20 cellular contexts compared by ENCODE assay signal in genomic region chr2:165938237-165938636, GRCh38. TPM values are rescaled to one million over a fixed set of nuclear protein-coding genes. Genes with fewer than 3 reads are reported as not detected.
A peak's percentile ranks its signal among the peaks of the same experiment; 100 is the strongest.
DNase-seq lines count a peak whose midpoint lies in the region; ATAC-seq, FAIRE-seq and TF ChIP-seq lines count a peak whose summit lies in the region.
"Had no signal": no experiment of that assay in that cellular context is flagged by ENCODE, and none has a peak within 500 bp of the region (broad histone marks: within the 10 kb centered on the region; RNA-seq: fewer than 3 reads in every experiment).

No MANE protein-coding gene starts in this region.

- in situ Hi-C loops in HepG2 (cut with HindIII; ENCODE audit: extremely low pct_ligation_motif_present, low pct_unique_long_range_greater_than_20kb): no loop called here

- peaks cover 2% of the 10 kb centered on the region for H3K4me1 Mint-ChIP-seq in astrocyte (ENCODE audit: low read depth, unreplicated experiment)
- peaks cover 8% of the 10 kb centered on the region for H3K4me1 Mint-ChIP-seq in memory B cell
- peaks cover 3 to 18% (median 13%) of the 10 kb centered on the region in 4 donors for H3K4me1 Mint-ChIP-seq in CD4-positive, alpha-beta memory T cell
- H3K4me1 Mint-ChIP-seq: B cell, IgD-negative memory B cell had no signal

- H3K9ac ChIP-seq in HepG2 (ENCODE audit: insufficient read depth, low read depth, low read length) (no peak overlapping the region), astrocyte (ENCODE audit: low read length) (no peak overlapping the region)
- H3K9ac ChIP-seq: KMS-11 had no signal

- TF ChIP-seq POLR2A in HepG2 (IDR thresholded peaks at IDR 0.05; ENCODE audit: insufficient read depth in 1 of 2, low read depth in 2 of 2, low read length in 2 of 2): no peak
- no peak for TF ChIP-seq POLR2A in right lobe of liver (IDR thresholded peaks at IDR 0.05)

- POLR2A ChIA-PET in HepG2 (lab: Yijun Ruan, JAX): interaction anchor here (1.6 kb wide), 1 partner anchor 15 kb away, joined by 8 read pairs; the partner anchor contains the start of gene TTC21B
- POLR2A ChIA-PET in CD4-positive, alpha-beta memory T cell (lab: Charles Lee; ENCODE audit: partially characterized antibody): no interaction called here

- H3K4me3 ChIP-seq in HepG2 (replicated peaks in 1 of 3; ENCODE audit: insufficient read depth in 1 of 3, low read depth in 2 of 3, low read length in 3 of 3) (no peak overlapping the region), right lobe of liver (no peak overlapping the region), astrocyte (ENCODE audit: insufficient read depth, low read depth, low read length) (no peak overlapping the region)
- H3K4me3 ChIP-seq in CD4-positive, alpha-beta memory T cell (ENCODE audit: low read length in 2 of 2): no peak overlapping the region

- peaks cover 23 to 81% of the 10 kb centered on the region in 2 experiments for H3K36me3 ChIP-seq in HepG2 (replicated peaks in 1 of 2; ENCODE audit: control insufficient read depth in 1 of 2, insufficient read depth in 2 of 2, low read length in 2 of 2)
- H3K36me3 ChIP-seq in right lobe of liver: peaks cover 0 to 35% (median 5%) of the 10 kb centered on the region in 4 donors
- H3K36me3 ChIP-seq in astrocyte (ENCODE audit: insufficient read depth, low read length): peaks cover 23% of the 10 kb centered on the region
- peaks cover 11% of the 10 kb centered on the region for H3K36me3 ChIP-seq in CD4-positive, alpha-beta memory T cell (ENCODE audit: insufficient read depth, low read length)

- WGBS in HepG2 (ENCODE audit: low lambda C conversion rate): 95% methylated on average over 1 of the region's 1 CpG
- 100% methylated on average over 1 of the region's 1 CpG for WGBS in right lobe of liver (ENCODE audit: insufficient coverage, low coverage, low lambda C conversion rate, missing lambda C conversion rate)

- H2AFZ ChIP-seq in HepG2 (ENCODE audit: low read length) (no peak overlapping the region), astrocyte (ENCODE audit: low read depth, low read length) (no peak overlapping the region)

- TF ChIP-seq RAD21 in HepG2 (CRISPR knock-in tag; IDR thresholded peaks at IDR 0.05): no peak

- FAIRE-seq in HepG2 (lab: Jason Lieb, UNC): no peak
- peak; percentile 76 for FAIRE-seq in astrocyte (lab: Jason Lieb, UNC)
- FAIRE-seq: D721Med, GM12892 had no signal

- H3K36me3 Mint-ChIP-seq in astrocyte (ENCODE audit: low read depth, unreplicated experiment) (peaks cover 2% of the 10 kb centered on the region), memory B cell (peaks cover 42% of the 10 kb centered on the region)
- H3K36me3 Mint-ChIP-seq in CD4-positive, alpha-beta memory T cell: peaks cover 61 to 67% of the 10 kb centered on the region in 2 donors

- H3K27me3 Mint-ChIP-seq in astrocyte (ENCODE audit: low read depth, unreplicated experiment) (no peaks in the 10 kb centered on the region), memory B cell (no peaks in the 10 kb centered on the region)
- H3K27me3 Mint-ChIP-seq in CD4-positive, alpha-beta memory T cell: no peaks in the 10 kb centered on the region
- H3K27me3 Mint-ChIP-seq: B cell, IgD-negative memory B cell had no signal

- H3K4me2 ChIP-seq in HepG2 (ENCODE audit: low read depth, low read length): no peak overlapping the region
- no peak overlapping the region for H3K4me2 ChIP-seq in astrocyte (ENCODE audit: low read length)
- H3K4me2 ChIP-seq: KMS-11 had no signal

- TF ChIP-seq CTCF in HepG2 (CRISPR knock-in tag; IDR thresholded peaks at IDR 0.05) (no peak), right lobe of liver (IDR thresholded peaks at IDR 0.05) (no peak), astrocyte (IDR thresholded peaks at IDR 0.05; ENCODE audit: insufficient read depth, low read depth, low read length) (no peak)

- H3K4me3 Mint-ChIP-seq in astrocyte (ENCODE audit: unreplicated experiment) (no peak overlapping the region), memory B cell (no peak overlapping the region)
- H3K4me3 Mint-ChIP-seq in CD4-positive, alpha-beta memory T cell: no peak overlapping the region
- H3K4me3 Mint-ChIP-seq: B cell; CD8-positive, alpha-beta T cell; IgD-negative memory B cell had no signal

- H3K27ac ChIP-seq in HepG2 (ENCODE audit: extremely low read length, insufficient read depth, low read length): no peak overlapping the region
- no peak overlapping the region for H3K27ac ChIP-seq in right lobe of liver
- no peak overlapping the region for H3K27ac ChIP-seq in astrocyte (ENCODE audit: low read depth, low read length)
- no peak overlapping the region for H3K27ac ChIP-seq in CD4-positive, alpha-beta memory T cell (ENCODE audit: low read depth, low read length)
- H3K27ac ChIP-seq: C4-2B, KMS-11 had no signal

- intact Hi-C loops in HepG2 (cut with micrococcal nuclease; ENCODE audit: unreplicated experiment): no loop called here
- intact Hi-C loops in right lobe of liver (cut with DNase I): no loop called here
- intact Hi-C loops in CD4-positive, alpha-beta memory T cell (cut with micrococcal nuclease): no loop called here

- H3K9me3 Mint-ChIP-seq in astrocyte (ENCODE audit: unreplicated experiment) (no peaks in the 10 kb centered on the region), memory B cell (no peaks in the 10 kb centered on the region)
- H3K9me3 Mint-ChIP-seq in CD4-positive, alpha-beta memory T cell: no peaks in the 10 kb centered on the region
- H3K9me3 Mint-ChIP-seq: CD8-positive, alpha-beta T cell; IgD-negative memory B cell had no signal

- H3K27me3 ChIP-seq in HepG2 (ENCODE audit: control insufficient read depth in 1 of 2, insufficient read depth in 2 of 2, low read length in 2 of 2) (no peaks in the 10 kb centered on the region), right lobe of liver (no peaks in the 10 kb centered on the region), astrocyte (ENCODE audit: insufficient read depth, low read length) (no peaks in the 10 kb centered on the region)
- H3K27me3 ChIP-seq in CD4-positive, alpha-beta memory T cell (ENCODE audit: insufficient read depth, low read length): no peaks in the 10 kb centered on the region

- no peak for ATAC-seq in HepG2
- no peak for ATAC-seq in right lobe of liver
- no peak for ATAC-seq in memory B cell (ENCODE audit: low read depth)
- ATAC-seq: CD8-positive, alpha-beta T cell; HCT116 had no signal

- H3K4me1 ChIP-seq in HepG2 (ENCODE audit: insufficient read depth, low read length) (no peaks in the 10 kb centered on the region), right lobe of liver (no peaks in the 10 kb centered on the region), astrocyte (ENCODE audit: insufficient read depth, low read length) (no peaks in the 10 kb centered on the region)
- H3K4me1 ChIP-seq in CD4-positive, alpha-beta memory T cell (ENCODE audit: insufficient read depth, low read length): no peaks in the 10 kb centered on the region

- H3K27ac Mint-ChIP-seq in astrocyte (ENCODE audit: unreplicated experiment) (no peak overlapping the region), memory B cell (peak overlapping the region; percentile 48)
- peak overlapping the region in 2 of 7 donors; percentile 5 to 60 for H3K27ac Mint-ChIP-seq in CD4-positive, alpha-beta memory T cell
- H3K27ac Mint-ChIP-seq: B cell; CD8-positive, alpha-beta T cell had no signal

- H4K20me1 ChIP-seq in HepG2 (ENCODE audit: insufficient read depth, low read length) (0 out of 2 replicates have a peak, but pooled peaks cover 4% of the 10 kb centered on the region), astrocyte (ENCODE audit: insufficient read depth, low read length) (peaks cover 4% of the 10 kb centered on the region)

- no peak for DNase-seq in HepG2 (ENCODE audit: low spot score)
- DNase-seq in right lobe of liver: no peak
- no peak for DNase-seq in astrocyte (ENCODE audit: low read depth)
- no peak for DNase-seq in memory B cell (ENCODE audit: low spot score in 2 of 2)
- DNase-seq in NCI-H146 treated with DMSO at 0.1 percent for 48 hours (lab: John Stamatoyannopoulos, UW; ENCODE audit: unreplicated experiment): no peak
- DNase-seq in CD4-positive, alpha-beta memory T cell: no peak
- no peak for DNase-seq in DMS53 (lab: John Stamatoyannopoulos, UW)
- DNase-seq: 8988T; CD8-positive, alpha-beta T cell; COR-L47; DMS153; DND-41; GDM1 had no signal

- no TSS peak for BruUV-seq in HepG2 (replicated peaks; lab: Mats Ljungman, UMichigan)

- no peaks in the 10 kb centered on the region for H3K9me3 ChIP-seq in HepG2 (ENCODE audit: low read length)
- no peaks in the 10 kb centered on the region for H3K9me3 ChIP-seq in right lobe of liver
- H3K9me3 ChIP-seq in astrocyte (ENCODE audit: insufficient read depth, low read depth, low read length): no peaks in the 10 kb centered on the region
- no peaks in the 10 kb centered on the region for H3K9me3 ChIP-seq in CD4-positive, alpha-beta memory T cell (ENCODE audit: control insufficient read depth in 1 of 2, low read length in 2 of 2)

- CTCF ChIA-PET in HepG2 (lab: Yijun Ruan, JAX; ENCODE audit: low intra/inter-chr PET ratio, low total read pairs): no interaction called here
- CTCF ChIA-PET in CD4-positive, alpha-beta memory T cell (lab: Charles Lee; ENCODE audit: partially characterized antibody): interaction anchor here (1.9 kb wide), 1 partner anchor 17 kb away, joined by 5 read pairs; no protein-coding TSS in a partner anchor

- TF ChIP-seq EP300 in HepG2 (IDR thresholded peaks at IDR 0.05; ENCODE audit: low read depth in 2 of 2, low read length in 2 of 2): no peak
- no peak for TF ChIP-seq EP300 in HepG2 (CRISPR knock-in tag; IDR thresholded peaks at IDR 0.05; ENCODE audit: borderline replicate concordance)

- H3K79me2 ChIP-seq in HepG2 (ENCODE audit: insufficient read depth, low read length) (peaks cover 3% of the 10 kb centered on the region), astrocyte (ENCODE audit: insufficient read depth, low read length) (no peaks in the 10 kb centered on the region)

RNA-seq across cellular contexts. Expression of gene TTC21B, which starts 15.3 kb away (rescaled TPM):
- 63.0 and 67.1 TPM in 2 replicates for total RNA-seq in HepG2 (2016; rRNA removed; fragmentation: Illumina TruSeq; extraction: Trizol)
- total RNA-seq in HepG2 (2016; cell fraction: cytosol; rRNA removed; fragmentation: Illumina TruSeq; extraction: Trizol; ENCODE audit: low read depth): 9.8 and 11.3 TPM in 2 replicates
- total RNA-seq in HepG2 (2016; cell fraction: insoluble cytoplasmic fraction; rRNA removed; fragmentation: Illumina TruSeq; extraction: Trizol): 65.1 and 67.5 TPM in 2 replicates
- 13.3 and 17.1 TPM in 2 replicates for total RNA-seq in HepG2 (2016; cell fraction: membrane; rRNA removed; fragmentation: Illumina TruSeq; extraction: Trizol)
- total RNA-seq in HepG2 (2016; cell fraction: nucleus; rRNA removed; fragmentation: Illumina TruSeq; extraction: Trizol): 163 and 169 TPM in 2 replicates
- polyA plus RNA-seq in HepG2 (2011; rRNA removed): 38.0 and 39.1 TPM in 2 replicates
- 12.5 and 17.8 TPM in 2 replicates for polyA plus RNA-seq in HepG2 (2011; cell fraction: cytosol; rRNA removed)
- polyA plus RNA-seq in HepG2 (2011; cell fraction: nucleus; rRNA removed): 80.7 and 97.9 TPM in 2 replicates
- 25.2 and 35.3 TPM in 2 replicates for polyA plus RNA-seq in HepG2 (2012)
- 1.3 and 1.8 TPM in 2 replicates for polyA plus RNA-seq in HepG2 (2016; cell fraction: cytosol; fragmentation: Illumina TruSeq; extraction: Trizol; ENCODE audit: low read depth)
- polyA plus RNA-seq in HepG2 (2016; cell fraction: insoluble cytoplasmic fraction; fragmentation: Illumina TruSeq; extraction: Trizol; ENCODE audit: low read depth): 31.1 and 32.4 TPM in 2 replicates
- polyA plus RNA-seq in HepG2 (2016; cell fraction: membrane; fragmentation: Illumina TruSeq; extraction: Trizol; ENCODE audit: low read depth): 3.7 TPM in 2 replicates
- polyA plus RNA-seq in HepG2 (2016; cell fraction: nucleus; fragmentation: Illumina TruSeq; extraction: Trizol; ENCODE audit: insufficient read depth, low read depth): 95.6 and 102 TPM in 2 replicates
- 6.0 and 33.9 TPM in 2 replicates for polyA minus RNA-seq in HepG2 (2011; rRNA and poly(A)+ RNA removed; ENCODE audit: low replicate concordance)
- 24.3 and 27.9 TPM in 2 replicates for polyA minus RNA-seq in HepG2 (2011; cell fraction: cytosol; rRNA and poly(A)+ RNA removed)
- polyA minus RNA-seq in HepG2 (2011; cell fraction: nucleus; rRNA and poly(A)+ RNA removed): 383 and 385 TPM in 2 replicates
- total RNA-seq in right lobe of liver: 1 to 10 TPM; 4.7 to 8.9 (median 7.2) TPM
- 11.4 and 12.0 TPM in 2 replicates for total RNA-seq in astrocyte
- 10 to 100 TPM; 25.6 to 30.4 TPM for total RNA-seq in CD4-positive, alpha-beta memory T cell
- polyA plus RNA-seq in CD4-positive, alpha-beta memory T cell: 1 to 10 TPM; 6.3 to 9.5 TPM
